ENCODE assay signal across 2 cellular contexts in genomic region chr12:26929590-26929989, GRCh38.
TF ChIP-seq lines count a peak whose summit lies in the region.

No MANE protein-coding gene starts in this region.

TF ChIP-seq in HEK293, 187 proteins besides CTCF, POLR2A, EP300 and RAD21:
- TF ChIP-seq HOXD13 (CRISPR knock-in tag; IDR thresholded peaks at IDR 0.05; ENCODE audit: borderline replicate concordance) (no peak), ZNF548 (tag by site-specific recombination; IDR thresholded peaks at IDR 0.05) (no peak), ZNF558 (tag by site-specific recombination; IDR thresholded peaks at IDR 0.05) (no peak), MZF1 (tag by site-specific recombination; IDR thresholded peaks at IDR 0.05; ENCODE audit: borderline replicate concordance) (no peak), HOXA7 (CRISPR knock-in tag; IDR thresholded peaks at IDR 0.05; ENCODE audit: borderline replicate concordance) (no peak), PRDM1 (tag by site-specific recombination; IDR thresholded peaks at IDR 0.05) (peak; percentile 99), ZNF366 (tag by site-specific recombination; conservative IDR thresholded peaks at IDR 0.05) (peak; percentile 94), ZNF658 (tag by site-specific recombination; IDR thresholded peaks at IDR 0.05) (no peak)

TF ChIP-seq in K562, 482 proteins besides CTCF, POLR2A, EP300 and RAD21:
- TF ChIP-seq, protein P1, sequence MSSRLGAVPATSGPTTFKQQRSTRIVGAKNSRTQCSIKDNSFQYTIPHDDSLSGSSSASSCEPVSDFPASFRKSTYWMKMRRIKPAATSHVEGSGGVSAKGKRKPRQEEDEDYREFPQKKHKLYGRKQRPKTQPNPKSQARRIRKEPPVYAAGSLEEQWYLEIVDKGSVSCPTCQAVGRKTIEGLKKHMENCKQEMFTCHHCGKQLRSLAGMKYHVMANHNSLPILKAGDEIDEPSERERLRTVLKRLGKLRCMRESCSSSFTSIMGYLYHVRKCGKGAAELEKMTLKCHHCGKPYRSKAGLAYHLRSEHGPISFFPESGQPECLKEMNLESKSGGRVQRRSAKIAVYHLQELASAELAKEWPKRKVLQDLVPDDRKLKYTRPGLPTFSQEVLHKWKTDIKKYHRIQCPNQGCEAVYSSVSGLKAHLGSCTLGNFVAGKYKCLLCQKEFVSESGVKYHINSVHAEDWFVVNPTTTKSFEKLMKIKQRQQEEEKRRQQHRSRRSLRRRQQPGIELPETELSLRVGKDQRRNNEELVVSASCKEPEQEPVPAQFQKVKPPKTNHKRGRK (tag; IDR thresholded peaks at IDR 0.05), result peak; percentile 66; the same call in 1 of the 2 replicates
- no peak for TF ChIP-seq PURB (CRISPR knock-in tag; IDR thresholded peaks at IDR 0.05; ENCODE audit: low read depth)
- TF ChIP-seq, protein P2, sequence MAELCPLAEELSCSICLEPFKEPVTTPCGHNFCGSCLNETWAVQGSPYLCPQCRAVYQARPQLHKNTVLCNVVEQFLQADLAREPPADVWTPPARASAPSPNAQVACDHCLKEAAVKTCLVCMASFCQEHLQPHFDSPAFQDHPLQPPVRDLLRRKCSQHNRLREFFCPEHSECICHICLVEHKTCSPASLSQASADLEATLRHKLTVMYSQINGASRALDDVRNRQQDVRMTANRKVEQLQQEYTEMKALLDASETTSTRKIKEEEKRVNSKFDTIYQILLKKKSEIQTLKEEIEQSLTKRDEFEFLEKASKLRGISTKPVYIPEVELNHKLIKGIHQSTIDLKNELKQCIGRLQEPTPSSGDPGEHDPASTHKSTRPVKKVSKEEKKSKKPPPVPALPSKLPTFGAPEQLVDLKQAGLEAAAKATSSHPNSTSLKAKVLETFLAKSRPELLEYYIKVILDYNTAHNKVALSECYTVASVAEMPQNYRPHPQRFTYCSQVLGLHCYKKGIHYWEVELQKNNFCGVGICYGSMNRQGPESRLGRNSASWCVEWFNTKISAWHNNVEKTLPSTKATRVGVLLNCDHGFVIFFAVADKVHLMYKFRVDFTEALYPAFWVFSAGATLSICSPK (IDR thresholded peaks at IDR 0.05; ENCODE audit: borderline replicate concordance), result 0 out of 2 replicates have a peak, but pooled peaks have one; percentile 52
- TF ChIP-seq KLF6 (CRISPR knock-in tag; IDR thresholded peaks at IDR 0.05; ENCODE audit: borderline replicate concordance), result no peak
- TF ChIP-seq RAD51 (IDR thresholded peaks at IDR 0.05; ENCODE audit: borderline replicate concordance, low read depth), result no peak
- TF ChIP-seq ZNF3 (CRISPR knock-in tag; IDR thresholded peaks at IDR 0.05), result no peak
- no peak for TF ChIP-seq ZNF407 (IDR thresholded peaks at IDR 0.05; ENCODE audit: low read depth)
- no peak for TF ChIP-seq ZNF696 (CRISPR knock-in tag; conservative IDR thresholded peaks at IDR 0.05)
